12 cellular contexts compared by ENCODE assay signal in the genomic region with DNA sequence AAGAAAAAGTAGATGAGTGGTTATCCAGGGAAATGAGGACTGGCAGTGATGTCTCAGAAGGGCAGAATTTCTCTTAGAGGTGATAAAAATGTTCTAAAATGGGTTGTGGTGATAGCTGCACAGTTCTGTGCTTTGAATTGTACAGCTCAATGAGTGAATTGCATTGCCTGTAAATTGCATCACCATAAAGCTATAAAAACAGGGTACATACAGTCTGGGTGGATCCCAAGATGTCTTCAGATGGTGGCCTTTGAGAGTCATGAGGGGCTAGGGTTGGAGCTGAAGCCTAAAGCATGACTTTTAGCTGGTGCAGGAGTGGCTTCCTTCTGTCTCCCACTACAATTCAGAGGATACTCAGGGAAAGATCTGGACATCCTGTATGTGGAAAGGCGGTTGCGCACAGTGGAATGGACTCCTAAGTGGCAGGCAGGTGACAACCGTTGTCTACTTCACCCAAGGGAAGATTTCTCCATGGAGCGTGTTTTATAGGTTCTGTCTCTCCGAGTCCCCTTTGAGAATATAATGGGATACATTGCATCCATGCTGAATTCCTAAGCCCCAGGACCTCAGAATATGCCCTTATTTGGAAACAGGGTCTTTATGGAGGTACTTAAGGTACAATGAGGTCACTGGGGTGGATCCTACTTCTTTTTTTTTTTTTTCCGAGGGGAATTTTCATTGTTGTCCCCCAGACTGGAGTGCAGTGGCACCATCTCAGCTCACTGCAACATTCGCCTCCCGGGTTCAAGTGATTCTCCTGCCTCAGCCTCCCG. TPM values are rescaled to one million over a fixed set of nuclear protein-coding genes. Genes with fewer than 3 reads are reported as not detected.
DNase-seq lines count a peak whose midpoint lies in the region; ATAC-seq and TF ChIP-seq lines count a peak whose summit lies in the region.
"Had no signal": no experiment of that assay in that cellular context is flagged by ENCODE, and none has a peak within 500 bp of the region (broad histone marks: within the 10 kb centered on the region; RNA-seq: fewer than 3 reads in every experiment).

No MANE protein-coding gene starts in this region.

- no peaks in the 10 kb centered on the region for H3K9me3 ChIP-seq in endodermal cell (ENCODE audit: control insufficient read depth, low read length)

- peaks cover 8% of the 10 kb centered on the region for H3K36me3 Mint-ChIP-seq in activated naive CD4-positive, alpha-beta T cell treated with anti-CD3 and anti-CD28 coated beads, Interleukin-2, amount 50 U/mL, for 24 hours
- peaks cover 64% of the 10 kb centered on the region for H3K36me3 Mint-ChIP-seq in T-helper 1 cell treated with Interleukin-12 subunit alpha and Interleukin-12 subunit beta and Interleukin-4 antibody, amounts not matched to agents 30 μg/mL and 1 μg/mL, for 36 hours (ENCODE audit: low read depth)
- H3K36me3 Mint-ChIP-seq in endodermal cell (ENCODE audit: low read depth) = no peaks in the 10 kb centered on the region
- peaks cover 60% of the 10 kb centered on the region for H3K36me3 Mint-ChIP-seq in stimulated activated effector memory CD8-positive, alpha-beta T cell treated with anti-CD3 and anti-CD28 coated beads, Interleukin-12 subunit alpha, Interleukin-12 subunit beta, amount 100 ng/mL, for 72 hours

- peak overlapping the region; percentile 89 for H3K27ac Mint-ChIP-seq in activated naive CD4-positive, alpha-beta T cell treated with anti-CD3 and anti-CD28 coated beads, Interleukin-2, amount 50 U/mL, for 24 hours
- H3K27ac Mint-ChIP-seq in T-helper 1 cell treated with Interleukin-12 subunit alpha and Interleukin-12 subunit beta and Interleukin-4 antibody, amounts not matched to agents 30 μg/mL and 1 μg/mL, for 36 hours = peak overlapping the region; percentile 90
- H3K27ac Mint-ChIP-seq in endodermal cell = peak overlapping the region; percentile 27
- H3K27ac Mint-ChIP-seq in stimulated activated effector memory CD8-positive, alpha-beta T cell treated with anti-CD3 and anti-CD28 coated beads, Interleukin-12 subunit alpha, Interleukin-12 subunit beta, amount 100 ng/mL, for 72 hours = peak overlapping the region; percentile 100

- H3K4me1 ChIP-seq in endodermal cell (ENCODE audit: control insufficient read depth, insufficient read depth, low read length) = no peaks in the 10 kb centered on the region

- no peaks in the 10 kb centered on the region for H3K27me3 Mint-ChIP-seq in activated naive CD4-positive, alpha-beta T cell treated with anti-CD3 and anti-CD28 coated beads, Interleukin-2, amount 50 U/mL, for 24 hours
- no peaks in the 10 kb centered on the region for H3K27me3 Mint-ChIP-seq in T-helper 1 cell treated with Interleukin-12 subunit alpha and Interleukin-12 subunit beta and Interleukin-4 antibody, amounts not matched to agents 30 μg/mL and 1 μg/mL, for 36 hours (ENCODE audit: low read depth)
- H3K27me3 Mint-ChIP-seq in endodermal cell (ENCODE audit: insufficient read depth) = peaks cover 9% of the 10 kb centered on the region

- 93 to 95% methylated on average over 8 to 9 of the region's 9 CpGs for WGBS in endodermal cell (ENCODE audit: insufficient coverage in 1 of 2, insufficient read length in 1 of 2), 2 experiments

- no peak overlapping the region for H3K4me3 ChIP-seq in endodermal cell (ENCODE audit: low read length)

- no peaks in the 10 kb centered on the region for H3K36me3 ChIP-seq in endodermal cell (ENCODE audit: control insufficient read depth, insufficient read depth, low read length)

- peaks cover 55% of the 10 kb centered on the region for H3K4me1 Mint-ChIP-seq in activated naive CD4-positive, alpha-beta T cell treated with anti-CD3 and anti-CD28 coated beads, Interleukin-2, amount 50 U/mL, for 24 hours
- H3K4me1 Mint-ChIP-seq in T-helper 1 cell treated with Interleukin-12 subunit alpha and Interleukin-12 subunit beta and Interleukin-4 antibody, amounts not matched to agents 30 μg/mL and 1 μg/mL, for 36 hours (ENCODE audit: low read depth) = peaks cover 50% of the 10 kb centered on the region
- peaks cover 7% of the 10 kb centered on the region for H3K4me1 Mint-ChIP-seq in endodermal cell
- H3K4me1 Mint-ChIP-seq in stimulated activated effector memory CD8-positive, alpha-beta T cell treated with anti-CD3 and anti-CD28 coated beads, Interleukin-12 subunit alpha, Interleukin-12 subunit beta, amount 100 ng/mL, for 72 hours = peaks cover 53% of the 10 kb centered on the region

- peak overlapping the region; percentile 39 for H3K4me3 Mint-ChIP-seq in activated naive CD4-positive, alpha-beta T cell treated with anti-CD3 and anti-CD28 coated beads, Interleukin-2, amount 50 U/mL, for 24 hours
- peak overlapping the region; percentile 69 for H3K4me3 Mint-ChIP-seq in T-helper 1 cell treated with Interleukin-12 subunit alpha and Interleukin-12 subunit beta and Interleukin-4 antibody, amounts not matched to agents 30 μg/mL and 1 μg/mL, for 36 hours
- H3K4me3 Mint-ChIP-seq in endodermal cell = no peak overlapping the region
- H3K4me3 Mint-ChIP-seq in stimulated activated effector memory CD8-positive, alpha-beta T cell treated with anti-CD3 and anti-CD28 coated beads, Interleukin-12 subunit alpha, Interleukin-12 subunit beta, amount 100 ng/mL, for 72 hours = peak overlapping the region; percentile 100

- DNase-seq in activated naive CD4-positive, alpha-beta T cell treated with anti-CD3 and anti-CD28 coated beads, Interleukin-2, amount 50 U/mL, for 16 hours = no peak
- no peak for DNase-seq in endodermal cell
- DNase-seq in stimulated activated effector memory CD8-positive, alpha-beta T cell treated with anti-CD3 and anti-CD28 coated beads, Interleukin-12 subunit alpha, Interleukin-12 subunit beta, amount 100 ng/mL, for 72 hours (ENCODE audit: low spot score in 2 of 2) = no peak
- DNase-seq in NCI-H2081 treated with DMSO at 0.1 percent for 48 hours (lab: John Stamatoyannopoulos, UW) = no peak
- no peak for DNase-seq in NCI-H1105 (lab: John Stamatoyannopoulos, UW)
- DNase-seq in CD1c-positive myeloid dendritic cell (ENCODE audit: extremely low spot score) = no peak
- DNase-seq: small intestine; stimulated activated naive CD4-positive, alpha-beta T cell treated with Interleukin-2 at 50 U/mL for 16 hours had no signal

- no peaks in the 10 kb centered on the region for H3K9me3 Mint-ChIP-seq in activated naive CD4-positive, alpha-beta T cell treated with anti-CD3 and anti-CD28 coated beads, Interleukin-2, amount 50 U/mL, for 24 hours
- peaks cover 13% of the 10 kb centered on the region for H3K9me3 Mint-ChIP-seq in T-helper 1 cell treated with Interleukin-12 subunit alpha and Interleukin-12 subunit beta and Interleukin-4 antibody, amounts not matched to agents 30 μg/mL and 1 μg/mL, for 36 hours
- no peaks in the 10 kb centered on the region for H3K9me3 Mint-ChIP-seq in endodermal cell
- no peaks in the 10 kb centered on the region for H3K9me3 Mint-ChIP-seq in stimulated activated effector memory CD8-positive, alpha-beta T cell treated with anti-CD3 and anti-CD28 coated beads, Interleukin-12 subunit alpha, Interleukin-12 subunit beta, amount 100 ng/mL, for 72 hours

- ATAC-seq in stimulated activated effector memory CD8-positive, alpha-beta T cell treated with anti-CD3 and anti-CD28 coated beads, Interleukin-12 subunit alpha, Interleukin-12 subunit beta, amount 100 ng/mL, for 72 hours = no peak
- ATAC-seq: Right ventricle myocardium inferior had no signal

- TF ChIP-seq CTCF in endodermal cell (conservative IDR thresholded peaks at IDR 0.05) = no peak

- H3K27ac ChIP-seq in endodermal cell (ENCODE audit: low read depth, low read length) = no peak overlapping the region

- H3K27me3 ChIP-seq in endodermal cell (ENCODE audit: control insufficient read depth, insufficient read depth, low read length, poor library complexity, severe bottlenecking) = peaks cover 4% of the 10 kb centered on the region

- no peak overlapping the region for H3K9ac ChIP-seq in endodermal cell (ENCODE audit: extremely low read depth, low read length, poor library complexity, severe bottlenecking)

RNA-seq across cellular contexts. Expression of a gene that starts 1.6 kb away (rescaled TPM):
- 1 to 10 TPM; 2.0 to 4.0 TPM for total RNA-seq in endodermal cell
- 1.6 TPM for polyA plus RNA-seq in endodermal cell (2013, experiment 1 of 2)
- polyA plus RNA-seq in endodermal cell (2013, experiment 2 of 2) = 1.7 TPM

RNA-seq across cellular contexts. Expression of a gene that starts 17.4 kb away (rescaled TPM):
- 1 to 10 TPM; 4.5 to 6.1 TPM for total RNA-seq in endodermal cell
- polyA plus RNA-seq in endodermal cell (2013, experiment 1 of 2) = 1.5 TPM
- 0.75 TPM for polyA plus RNA-seq in endodermal cell (2013, experiment 2 of 2)

RNA-seq across cellular contexts. Expression of a gene that starts 27.1 kb away (rescaled TPM):
- 1 to 10 TPM; 4.7 to 8.2 TPM for total RNA-seq in endodermal cell
- 0.64 TPM for polyA plus RNA-seq in endodermal cell (2013, experiment 1 of 2)
- 0.17 TPM for polyA plus RNA-seq in endodermal cell (2013, experiment 2 of 2)
- total RNA-seq: lung microvascular endothelial cell, Right ventricle myocardium inferior had no signal

RNA-seq across cellular contexts. Expression of a gene that starts 35.3 kb away (rescaled TPM):
- total RNA-seq in endodermal cell = 10 to 100 TPM; 36.6 to 70.0 TPM
- 17.0 TPM for polyA plus RNA-seq in endodermal cell (2013, experiment 1 of 2)
- polyA plus RNA-seq in endodermal cell (2013, experiment 2 of 2) = 7.7 TPM
- total RNA-seq: lung microvascular endothelial cell, Right ventricle myocardium inferior had no signal

RNA-seq across cellular contexts. Expression of a gene that starts 40.0 kb away (rescaled TPM):
- 10 to 100 TPM; 45.8 to 52.4 TPM for total RNA-seq in endodermal cell
- 34.6 TPM for polyA plus RNA-seq in endodermal cell (2013, experiment 1 of 2)
- 34.8 TPM for polyA plus RNA-seq in endodermal cell (2013, experiment 2 of 2)

Comparison
In these comparisons a context has a peak if more than half of its experiments do, and no peak if none do; other contexts are left out.
1. H3K27ac Mint-ChIP-seq: peak in every context shown above with its lines; median percentile 100 in stimulated activated effector memory CD8-positive, alpha-beta T cell treated with anti-CD3 and anti-CD28 coated beads, Interleukin-12 subunit alpha, Interleukin-12 subunit beta, amount 100 ng/mL, for 72 hours; 90 in T-helper 1 cell treated with Interleukin-12 subunit alpha and Interleukin-12 subunit beta and Interleukin-4 antibody, amounts not matched to agents 30 μg/mL and 1 μg/mL, for 36 hours; 89 in activated naive CD4-positive, alpha-beta T cell treated with anti-CD3 and anti-CD28 coated beads, Interleukin-2, amount 50 U/mL, for 24 hours; 27 in endodermal cell.